1 cellular context compared by ENCODE assay signal in genomic region chr1:223401873-223402789, GRCh38.
TF ChIP-seq lines count a peak whose summit lies in the region.

No MANE protein-coding gene starts in this region.

TF ChIP-seq in K562, 482 proteins besides CTCF, POLR2A, EP300 and RAD21 (continued from another document):
- TF ChIP-seq, protein P1, sequence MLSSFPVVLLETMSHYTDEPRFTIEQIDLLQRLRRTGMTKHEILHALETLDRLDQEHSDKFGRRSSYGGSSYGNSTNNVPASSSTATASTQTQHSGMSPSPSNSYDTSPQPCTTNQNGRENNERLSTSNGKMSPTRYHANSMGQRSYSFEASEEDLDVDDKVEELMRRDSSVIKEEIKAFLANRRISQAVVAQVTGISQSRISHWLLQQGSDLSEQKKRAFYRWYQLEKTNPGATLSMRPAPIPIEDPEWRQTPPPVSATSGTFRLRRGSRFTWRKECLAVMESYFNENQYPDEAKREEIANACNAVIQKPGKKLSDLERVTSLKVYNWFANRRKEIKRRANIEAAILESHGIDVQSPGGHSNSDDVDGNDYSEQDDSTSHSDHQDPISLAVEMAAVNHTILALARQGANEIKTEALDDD (IDR thresholded peaks at IDR 0.05): peak; percentile 69
- TF ChIP-seq NFXL1 (CRISPR knock-in tag; IDR thresholded peaks at IDR 0.05) (0 out of 2 replicates have a peak, but pooled peaks have one; percentile 34), SIN3B (IDR thresholded peaks at IDR 0.05; ENCODE audit: low read depth) (no peak), SMAD3 (CRISPR knock-in tag; conservative IDR thresholded peaks at IDR 0.05) (0 out of 2 replicates have a peak, but pooled peaks have one; percentile 10), ESRRA (IDR thresholded peaks at IDR 0.05; ENCODE audit: borderline replicate concordance, low read depth) (peak; percentile 45; the same call in 1 of the 2 replicates), JUNB (CRISPR knock-in tag; conservative IDR thresholded peaks at IDR 0.05) (0 out of 2 replicates have a peak, but pooled peaks have one; percentile 47), ADNP (tag; IDR thresholded peaks at IDR 0.05) (0 out of 2 replicates have a peak, but pooled peaks have one; percentile 21), CCNT2 (IDR thresholded peaks at IDR 0.05; ENCODE audit: borderline replicate concordance, extremely low read depth, insufficient read length, low read depth, low read length) (peak; percentile 10), SRF (CRISPR knock-in tag; IDR thresholded peaks at IDR 0.05) (peak in 1 of 2 experiments; percentile 20; a peak in 1 of 4 replicates), MCM3 (IDR thresholded peaks at IDR 0.05) (no peak), TCF15 (CRISPR knock-in tag; IDR thresholded peaks at IDR 0.05) (no peak), ZBTB8A (IDR thresholded peaks at IDR 0.05; ENCODE audit: partially characterized antibody) (no peak), TEAD4 (IDR thresholded peaks at IDR 0.05; ENCODE audit: low read length) (0 out of 2 replicates have a peak, but pooled peaks have one; percentile 7), TEAD4 (CRISPR knock-in tag; IDR thresholded peaks at IDR 0.05; ENCODE audit: borderline replicate concordance) (no peak), ZNF668 (CRISPR knock-in tag; IDR thresholded peaks at IDR 0.05) (0 out of 2 replicates have a peak, but pooled peaks have one; percentile 36), SMARCE1 (IDR thresholded peaks at IDR 0.05) (peak; percentile 60; the same call in 1 of the 2 replicates), KDM4B (IDR thresholded peaks at IDR 0.05; ENCODE audit: borderline replicate concordance in 2 of 2, low read depth in 1 of 2) (no peak), NR4A1 (CRISPR knock-in tag; IDR thresholded peaks at IDR 0.05) (no peak), NR4A1 (tag; IDR thresholded peaks at IDR 0.05) (0 out of 2 replicates have a peak, but pooled peaks have one; percentile 42), ZNF347 (CRISPR knock-in tag; IDR thresholded peaks at IDR 0.05; ENCODE audit: low read depth) (no peak), ATF1 (CRISPR knock-in tag; IDR thresholded peaks at IDR 0.05) (no peak), ATF1 (tag; IDR thresholded peaks at IDR 0.05) (peak; percentile 64), TCF3 (CRISPR knock-in tag; IDR thresholded peaks at IDR 0.05) (no peak), SAFB (IDR thresholded peaks at IDR 0.05; ENCODE audit: borderline replicate concordance, low read depth, low read length) (no peak), DACH1 (IDR thresholded peaks at IDR 0.05; ENCODE audit: partially characterized antibody) (peak; percentile 48), SMARCA4 (IDR thresholded peaks at IDR 0.05) (peak; percentile 43; the same call in 1 of the 2 replicates), ZBTB12 (CRISPR knock-in tag; IDR thresholded peaks at IDR 0.05) (no peak), ARID1B (IDR thresholded peaks at IDR 0.05) (peak; percentile 50), SOX6 (IDR thresholded peaks at IDR 0.05) (0 out of 2 replicates have a peak, but pooled peaks have one; percentile 37), DIDO1 (tag; IDR thresholded peaks at IDR 0.05; ENCODE audit: low read depth) (no peak)
- TF ChIP-seq, protein P2, sequence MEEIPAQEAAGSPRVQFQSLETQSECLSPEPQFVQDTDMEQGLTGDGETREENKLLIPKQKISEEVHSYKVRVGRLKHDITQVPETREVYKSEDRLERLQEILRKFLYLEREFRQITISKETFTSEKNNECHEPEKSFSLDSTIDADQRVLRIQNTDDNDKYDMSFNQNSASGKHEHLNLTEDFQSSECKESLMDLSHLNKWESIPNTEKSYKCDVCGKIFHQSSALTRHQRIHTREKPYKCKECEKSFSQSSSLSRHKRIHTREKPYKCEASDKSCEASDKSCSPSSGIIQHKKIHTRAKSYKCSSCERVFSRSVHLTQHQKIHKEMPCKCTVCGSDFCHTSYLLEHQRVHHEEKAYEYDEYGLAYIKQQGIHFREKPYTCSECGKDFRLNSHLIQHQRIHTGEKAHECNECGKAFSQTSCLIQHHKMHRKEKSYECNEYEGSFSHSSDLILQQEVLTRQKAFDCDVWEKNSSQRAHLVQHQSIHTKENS (CRISPR knock-in tag; IDR thresholded peaks at IDR 0.05): no peak
